Comparison of ENCODE assay signal across 17 cellular contexts in genomic region chr13:39378293-39378692, GRCh38.
A peak's percentile ranks its signal among the peaks of the same experiment; 100 is the strongest.
DNase-seq lines count a peak whose midpoint lies in the region; ATAC-seq and TF ChIP-seq lines count a peak whose summit lies in the region.
"Had no signal": no experiment of that assay in that cellular context is flagged by ENCODE, and none has a peak within 500 bp of the region (broad histone marks: within the 10 kb centered on the region; RNA-seq: fewer than 3 reads in every experiment).

No MANE protein-coding gene starts in this region.

- POLR2A ChIA-PET in naive thymus-derived CD4-positive, alpha-beta T cell (lab: Charles Lee), result no interaction called here

- peaks cover 0 to 2% (median 0%) of the 10 kb centered on the region in 11 donors for H3K9me3 Mint-ChIP-seq in naive thymus-derived CD4-positive, alpha-beta T cell

- no peak for TF ChIP-seq CTCF in ascending aorta (IDR thresholded peaks at IDR 0.05)
- TF ChIP-seq CTCF in lower lobe of right lung (IDR thresholded peaks at IDR 0.05), result no peak
- TF ChIP-seq CTCF in dorsolateral prefrontal cortex (IDR thresholded peaks at IDR 0.05 in 54 of 56, conservative IDR thresholded peaks at IDR 0.05 in 2 of 56; ENCODE audit: low read depth in 1 of 56, partially characterized antibody in 56 of 56), result no peak

- H3K4me3 ChIP-seq in ascending aorta (peak overlapping the region in 1 of 2 donors; percentile 28), lower lobe of right lung (no peak overlapping the region), dorsolateral prefrontal cortex (no peak overlapping the region)
- H3K4me3 ChIP-seq in naive thymus-derived CD4-positive, alpha-beta T cell (ENCODE audit: low read length), result no peak overlapping the region
- H3K4me3 ChIP-seq: A549, BLaER1, GM23338 had no signal

- H3K27ac ChIP-seq in ascending aorta, result peak overlapping the region; percentile 1 to 26
- no peak overlapping the region for H3K27ac ChIP-seq in naive thymus-derived CD4-positive, alpha-beta T cell (ENCODE audit: low read depth, low read length)
- no peak overlapping the region for H3K27ac ChIP-seq in lower lobe of right lung
- H3K27ac ChIP-seq in dorsolateral prefrontal cortex, result no peak overlapping the region
- H3K27ac ChIP-seq: A549, BLaER1 had no signal

- CTCF ChIA-PET in naive thymus-derived CD4-positive, alpha-beta T cell (lab: Charles Lee), result no interaction called here

- no peaks in the 10 kb centered on the region for H3K4me1 Mint-ChIP-seq in naive thymus-derived CD4-positive, alpha-beta T cell
- H3K4me1 Mint-ChIP-seq: CD4-positive, CD25-positive, alpha-beta regulatory T cell; GM23338; H9 had no signal

- H3K36me3 ChIP-seq in ascending aorta (no peaks in the 10 kb centered on the region), lower lobe of right lung (no peaks in the 10 kb centered on the region)
- no peaks in the 10 kb centered on the region for H3K36me3 ChIP-seq in naive thymus-derived CD4-positive, alpha-beta T cell (ENCODE audit: control insufficient read depth in 2 of 3, insufficient read depth in 3 of 3, low read length in 3 of 3)
- H3K36me3 ChIP-seq: BLaER1 had no signal

- ATAC-seq in naive thymus-derived CD4-positive, alpha-beta T cell, result peak; percentile 42
- ATAC-seq in lower lobe of right lung, result no peak
- ATAC-seq: A549, GM23338 had no signal

- H3K4me3 Mint-ChIP-seq in naive thymus-derived CD4-positive, alpha-beta T cell, result no peak overlapping the region
- H3K4me3 Mint-ChIP-seq: CD4-positive, CD25-positive, alpha-beta regulatory T cell; GM23338; H9 had no signal

- no peaks in the 10 kb centered on the region for H3K9me3 ChIP-seq in ascending aorta
- H3K9me3 ChIP-seq in naive thymus-derived CD4-positive, alpha-beta T cell (ENCODE audit: control insufficient read depth in 2 of 3, low read length in 3 of 3), result no peaks in the 10 kb centered on the region
- H3K9me3 ChIP-seq in lower lobe of right lung, result no peaks in the 10 kb centered on the region
- H3K9me3 ChIP-seq: A549, BLaER1 had no signal

- no peaks in the 10 kb centered on the region for H3K36me3 Mint-ChIP-seq in naive thymus-derived CD4-positive, alpha-beta T cell
- H3K36me3 Mint-ChIP-seq: CD4-positive, CD25-positive, alpha-beta regulatory T cell had no signal

- peaks cover 0 to 8% (median 2%) of the 10 kb centered on the region in 5 donors for H3K27me3 Mint-ChIP-seq in naive thymus-derived CD4-positive, alpha-beta T cell

- no peak overlapping the region for H3K27ac Mint-ChIP-seq in naive thymus-derived CD4-positive, alpha-beta T cell
- H3K27ac Mint-ChIP-seq: GM23338, H9 had no signal

- intact Hi-C loops in ascending aorta (cut with DNase I) (no loop called here), lower lobe of right lung (cut with DNase I) (no loop called here), dorsolateral prefrontal cortex (cut with DNase I) (no loop called here)
- intact Hi-C loops in naive thymus-derived CD4-positive, alpha-beta T cell (cut with micrococcal nuclease), result no loop called here

- H3K4me1 ChIP-seq in ascending aorta, result peaks cover 11 to 33% of the 10 kb centered on the region in 2 donors
- no peaks in the 10 kb centered on the region for H3K4me1 ChIP-seq in naive thymus-derived CD4-positive, alpha-beta T cell (ENCODE audit: control insufficient read depth in 2 of 2, insufficient read depth in 2 of 2, low read length in 2 of 2)
- no peaks in the 10 kb centered on the region for H3K4me1 ChIP-seq in lower lobe of right lung
- H3K4me1 ChIP-seq: A549, BLaER1 had no signal

- DNase-seq in OCI-M1 (lab: John Stamatoyannopoulos, UW) (peak; percentile 68), ascending aorta (ENCODE audit: low spot score in 2 of 2) (no peak), GOT3 (lab: John Stamatoyannopoulos, UW) (no peak), lower lobe of right lung (no peak), dorsolateral prefrontal cortex (no peak), DMS79 (lab: John Stamatoyannopoulos, UW) (no peak)
- no peak for DNase-seq in naive thymus-derived CD4-positive, alpha-beta T cell
- DNase-seq: AML-193; CD4-positive, CD25-positive, alpha-beta regulatory T cell; DMS79 treated with DMSO at 0.1 percent for 48 hours; GDM1; H9; IMR-90; KBM-7 had no signal

- H3K27me3 ChIP-seq in ascending aorta, result no peaks in the 10 kb centered on the region
- H3K27me3 ChIP-seq in naive thymus-derived CD4-positive, alpha-beta T cell (ENCODE audit: control insufficient read depth in 2 of 2, insufficient read depth in 2 of 2, low read length in 2 of 2), result no peaks in the 10 kb centered on the region
- no peaks in the 10 kb centered on the region for H3K27me3 ChIP-seq in lower lobe of right lung (ENCODE audit: low read depth)
- no peaks in the 10 kb centered on the region for H3K27me3 ChIP-seq in dorsolateral prefrontal cortex
- H3K27me3 ChIP-seq: BLaER1 had no signal

Comparison
In these comparisons a context has a peak if more than half of its experiments do, and no peak if none do; other contexts are left out.
1. H3K27ac ChIP-seq: peak in ascending aorta (2 of 2); none in naive thymus-derived CD4-positive, alpha-beta T cell (single experiment), lower lobe of right lung (single experiment) and dorsolateral prefrontal cortex (0 of 59).